In the genomic region with DNA sequence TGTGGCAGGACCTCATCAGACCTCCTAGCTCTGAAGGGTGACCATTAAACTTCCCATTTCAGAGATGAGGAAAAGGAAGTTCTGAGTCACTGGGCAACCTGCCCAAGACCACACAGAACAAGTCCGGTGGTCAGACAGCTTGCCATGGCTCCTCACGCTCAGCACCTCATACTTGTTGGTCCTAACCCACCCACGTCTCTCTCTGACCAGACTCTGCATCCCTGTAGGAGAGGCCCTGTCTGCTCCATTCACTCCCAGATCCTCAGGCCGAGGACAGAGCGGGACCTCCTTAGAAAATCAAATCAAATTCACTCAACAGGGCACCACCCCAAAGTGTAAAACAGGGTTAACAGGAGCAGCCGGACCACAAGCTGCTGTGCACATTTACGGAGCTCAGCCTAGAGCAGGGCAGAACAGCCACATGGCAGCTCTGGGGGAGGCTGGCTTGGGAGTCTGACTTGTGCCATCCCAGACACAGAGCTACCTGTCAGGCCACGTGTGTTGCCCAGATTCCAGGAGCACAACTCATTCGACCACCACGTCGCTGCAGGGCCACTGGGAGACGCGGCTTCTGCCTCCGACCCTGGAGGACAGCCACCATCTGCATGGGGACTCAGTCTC, we compare ENCODE assay signal across 8 cellular contexts. TPM values are rescaled to one million over a fixed set of nuclear protein-coding genes. Genes with fewer than 3 reads are reported as not detected.
DNase-seq lines count a peak whose midpoint lies in the region; ATAC-seq, FAIRE-seq and TF ChIP-seq lines count a peak whose summit lies in the region.

No MANE protein-coding gene starts in this region.

- peaks cover 42% of the 10 kb centered on the region for H4K20me1 ChIP-seq in HepG2 (ENCODE audit: insufficient read depth, low read length)

- H3K4me2 ChIP-seq in HepG2 (ENCODE audit: low read depth, low read length) = peak overlapping the region; percentile 92

- ATAC-seq in central memory CD8-positive, alpha-beta T cell (replicated peaks; ENCODE audit: extremely low read depth, poor library complexity, severe bottlenecking) = no peak
- ATAC-seq in HepG2 (no peak), GM19452 (IDR thresholded peaks at IDR 0.05; ENCODE audit: unreplicated experiment) (no peak)

- no TSS peak for BruUV-seq in HepG2 (replicated peaks; lab: Mats Ljungman, UMichigan)

- in situ Hi-C loops in HepG2 (cut with HindIII; ENCODE audit: extremely low pct_ligation_motif_present, low pct_unique_long_range_greater_than_20kb) = no loop called here

- no peaks in the 10 kb centered on the region; a peak in 1 of 5 replicates for H3K27me3 ChIP-seq in HepG2 (ENCODE audit: control insufficient read depth in 1 of 2, insufficient read depth in 2 of 2, low read length in 2 of 2)
- H3K27me3 ChIP-seq in suprapubic skin = no peaks in the 10 kb centered on the region

- no peak for TF ChIP-seq RAD21 in HepG2 (CRISPR knock-in tag; IDR thresholded peaks at IDR 0.05)

- H3K27me3 Mint-ChIP-seq in central memory CD8-positive, alpha-beta T cell = peaks cover 15% of the 10 kb centered on the region

- H3K27ac ChIP-seq in HepG2 (ENCODE audit: extremely low read length, insufficient read depth, low read length) (peak overlapping the region; percentile 48), suprapubic skin (peak overlapping the region; percentile 88)

- POLR2A ChIA-PET in HepG2 (lab: Yijun Ruan, JAX) = interaction anchor here (1.6 kb wide), 1 partner anchor 167 kb away, joined by 3 read pairs; no protein-coding TSS in a partner anchor

- H3K36me3 ChIP-seq in HepG2 (replicated peaks in 1 of 2; ENCODE audit: control insufficient read depth in 1 of 2, insufficient read depth in 2 of 2, low read length in 2 of 2) (peaks cover 1 to 5% of the 10 kb centered on the region in 2 experiments; a peak in 2 of 5 replicates), suprapubic skin (peaks cover 3% of the 10 kb centered on the region)

- no peak for FAIRE-seq in HepG2 (lab: Jason Lieb, UNC)

- no peaks in the 10 kb centered on the region for H3K9me3 ChIP-seq in HepG2 (ENCODE audit: low read length)
- no peaks in the 10 kb centered on the region for H3K9me3 ChIP-seq in suprapubic skin

- H3K4me1 Mint-ChIP-seq in central memory CD8-positive, alpha-beta T cell = peaks cover 61% of the 10 kb centered on the region

- no peaks in the 10 kb centered on the region for H3K9me3 Mint-ChIP-seq in central memory CD8-positive, alpha-beta T cell

- TF ChIP-seq POLR2A in HepG2 (IDR thresholded peaks at IDR 0.05; ENCODE audit: insufficient read depth in 1 of 2, low read depth in 2 of 2, low read length in 2 of 2) (no peak), suprapubic skin (IDR thresholded peaks at IDR 0.05) (no peak)

- no peak for TF ChIP-seq CTCF in HepG2 (CRISPR knock-in tag; IDR thresholded peaks at IDR 0.05)
- no peak for TF ChIP-seq CTCF in suprapubic skin (IDR thresholded peaks at IDR 0.05)

- peaks cover 8% of the 10 kb centered on the region for H3K36me3 Mint-ChIP-seq in central memory CD8-positive, alpha-beta T cell (ENCODE audit: insufficient read depth)

- peak overlapping the region; percentile 80 for H3K9ac ChIP-seq in HepG2 (ENCODE audit: insufficient read depth, low read depth, low read length)

- 90% methylated on average over 4 of the region's 14 CpGs for WGBS in HepG2 (ENCODE audit: low lambda C conversion rate)
- 39% methylated on average over 7 of the region's 14 CpGs for WGBS in suprapubic skin

- DNase-seq in EH (ENCODE audit: low read depth) = peak; percentile 95
- DNase-seq in NOMO-1 treated with dmso at 0.1 percent for 144 hours (lab: John Stamatoyannopoulos, UW; ENCODE audit: unreplicated experiment) = peak; percentile 15
- no peak for DNase-seq in central memory CD8-positive, alpha-beta T cell (ENCODE audit: low spot score in 2 of 2)
- no peak for DNase-seq in HepG2 (ENCODE audit: low spot score)
- peak in 1 of 2 donors; percentile 86 for DNase-seq in suprapubic skin (ENCODE audit: low spot score in 2 of 2)
- DNase-seq in NCI-H2107 (lab: John Stamatoyannopoulos, UW) = no peak
- DNase-seq in NCI-H1417 treated with DMSO at 0.1 percent for 48 hours (lab: John Stamatoyannopoulos, UW) = no peak

- peaks cover 61% of the 10 kb centered on the region for H3K79me2 ChIP-seq in HepG2 (ENCODE audit: insufficient read depth, low read length)

- H3K4me3 ChIP-seq in HepG2 (replicated peaks in 1 of 3; ENCODE audit: insufficient read depth in 1 of 3, low read depth in 2 of 3, low read length in 3 of 3) (peak overlapping the region; percentile 72 to 93 (median 78)), suprapubic skin (peak overlapping the region; percentile 90)

- H3K4me1 ChIP-seq in HepG2 (ENCODE audit: insufficient read depth, low read length) (peaks cover 71% of the 10 kb centered on the region), suprapubic skin (peaks cover 43% of the 10 kb centered on the region)

- no peak overlapping the region for H3K27ac Mint-ChIP-seq in central memory CD8-positive, alpha-beta T cell (ENCODE audit: low read depth)

- H2AFZ ChIP-seq in HepG2 (ENCODE audit: low read length) = no peak overlapping the region

- intact Hi-C loops in HepG2 (cut with micrococcal nuclease; ENCODE audit: unreplicated experiment) = no loop called here

- TF ChIP-seq EP300 in HepG2 (IDR thresholded peaks at IDR 0.05; ENCODE audit: low read depth in 2 of 2, low read length in 2 of 2) = no peak
- TF ChIP-seq EP300 in HepG2 (CRISPR knock-in tag; IDR thresholded peaks at IDR 0.05; ENCODE audit: borderline replicate concordance) = no peak
- no peak for TF ChIP-seq EP300 in suprapubic skin (IDR thresholded peaks at IDR 0.05)

- H3K4me3 Mint-ChIP-seq in central memory CD8-positive, alpha-beta T cell = peak overlapping the region; percentile 65

- CTCF ChIA-PET in HepG2 (lab: Yijun Ruan, JAX; ENCODE audit: low intra/inter-chr PET ratio, low total read pairs) = no interaction called here

TF ChIP-seq in HepG2, 621 proteins besides CTCF, POLR2A, EP300 and RAD21 (continues in another document):
- no peak for TF ChIP-seq THAP8 (CRISPR knock-in tag; IDR thresholded peaks at IDR 0.05; ENCODE audit: borderline replicate concordance)
- TF ChIP-seq ZNF17 (CRISPR knock-in tag; IDR thresholded peaks at IDR 0.05) = no peak
- no peak for TF ChIP-seq HOXD1 (CRISPR knock-in tag; IDR thresholded peaks at IDR 0.05)

RNA-seq across cellular contexts. Expression of gene MIER2, which starts 1.7 kb away (rescaled TPM):
- total RNA-seq in HepG2 (2016; rRNA removed; fragmentation: Illumina TruSeq; extraction: Trizol) (7.9 and 9.6 TPM in 2 replicates), suprapubic skin (10 to 100 TPM; 17.5 to 55.7 (median 44.8) TPM)
- 11.9 and 12.6 TPM in 2 replicates for total RNA-seq in HepG2 (2016; cell fraction: cytosol; rRNA removed; fragmentation: Illumina TruSeq; extraction: Trizol; ENCODE audit: low read depth)
- 10.4 and 13.2 TPM in 2 replicates for total RNA-seq in HepG2 (2016; cell fraction: insoluble cytoplasmic fraction; rRNA removed; fragmentation: Illumina TruSeq; extraction: Trizol)
- total RNA-seq in HepG2 (2016; cell fraction: membrane; rRNA removed; fragmentation: Illumina TruSeq; extraction: Trizol) = 8.0 and 11.3 TPM in 2 replicates
- 8.0 and 17.5 TPM in 2 replicates for total RNA-seq in HepG2 (2016; cell fraction: nucleus; rRNA removed; fragmentation: Illumina TruSeq; extraction: Trizol)
- polyA plus RNA-seq in HepG2 (2011; rRNA removed) = 22.9 and 25.7 TPM in 2 replicates
- polyA plus RNA-seq in HepG2 (2011; cell fraction: cytosol; rRNA removed) = 8.3 and 13.6 TPM in 2 replicates
- polyA plus RNA-seq in HepG2 (2011; cell fraction: nucleus; rRNA removed) = 54.0 and 67.5 TPM in 2 replicates
- polyA plus RNA-seq in HepG2 (2012) = 21.3 and 21.5 TPM in 2 replicates
- 1.2 and 1.7 TPM in 2 replicates for polyA plus RNA-seq in HepG2 (2016; cell fraction: cytosol; fragmentation: Illumina TruSeq; extraction: Trizol; ENCODE audit: low read depth)
- 9.7 and 15.4 TPM in 2 replicates for polyA plus RNA-seq in HepG2 (2016; cell fraction: insoluble cytoplasmic fraction; fragmentation: Illumina TruSeq; extraction: Trizol; ENCODE audit: low read depth)
- polyA plus RNA-seq in HepG2 (2016; cell fraction: membrane; fragmentation: Illumina TruSeq; extraction: Trizol; ENCODE audit: low read depth) = 4.1 and 4.8 TPM in 2 replicates
- polyA plus RNA-seq in HepG2 (2016; cell fraction: nucleus; fragmentation: Illumina TruSeq; extraction: Trizol; ENCODE audit: insufficient read depth, low read depth) = 29.5 and 34.6 TPM in 2 replicates
- 39.4 and 61.2 TPM in 2 replicates for polyA minus RNA-seq in HepG2 (2011; rRNA and poly(A)+ RNA removed; ENCODE audit: low replicate concordance)
- polyA minus RNA-seq in HepG2 (2011; cell fraction: cytosol; rRNA and poly(A)+ RNA removed) = 16.5 and 19.2 TPM in 2 replicates
- 37.2 and 38.9 TPM in 2 replicates for polyA minus RNA-seq in HepG2 (2011; cell fraction: nucleus; rRNA and poly(A)+ RNA removed)

RNA-seq across cellular contexts. Expression of gene PLPP2, which starts 51.7 kb away (rescaled TPM):
- total RNA-seq in HepG2 (2016; rRNA removed; fragmentation: Illumina TruSeq; extraction: Trizol) (not detected in 2 replicates), suprapubic skin (100 to 1,000 TPM in 3 of 4 donors, 10 to 100 TPM in 1; 75.9 to 114 (median 109) TPM)
- total RNA-seq in HepG2 (2016; cell fraction: cytosol; rRNA removed; fragmentation: Illumina TruSeq; extraction: Trizol; ENCODE audit: low read depth) = not detected in 2 replicates
- total RNA-seq in HepG2 (2016; cell fraction: insoluble cytoplasmic fraction; rRNA removed; fragmentation: Illumina TruSeq; extraction: Trizol) = not detected in 2 replicates
- total RNA-seq in HepG2 (2016; cell fraction: membrane; rRNA removed; fragmentation: Illumina TruSeq; extraction: Trizol) = not detected in 2 replicates
- not detected in 2 replicates for total RNA-seq in HepG2 (2016; cell fraction: nucleus; rRNA removed; fragmentation: Illumina TruSeq; extraction: Trizol)
- not detected in 2 replicates for polyA plus RNA-seq in HepG2 (2011; rRNA removed)
- polyA plus RNA-seq in HepG2 (2011; cell fraction: cytosol; rRNA removed) = 0.07 TPM in 1 of 2 replicates, not detected in the other
- 0.19 and 0.31 TPM in 2 replicates for polyA plus RNA-seq in HepG2 (2011; cell fraction: nucleus; rRNA removed)
- polyA plus RNA-seq in HepG2 (2012) = 0.16 TPM in 1 of 2 replicates, not detected in the other
- polyA plus RNA-seq in HepG2 (2016; cell fraction: cytosol; fragmentation: Illumina TruSeq; extraction: Trizol; ENCODE audit: low read depth) = not detected in 2 replicates
- not detected in 2 replicates for polyA plus RNA-seq in HepG2 (2016; cell fraction: insoluble cytoplasmic fraction; fragmentation: Illumina TruSeq; extraction: Trizol; ENCODE audit: low read depth)
- not detected in 2 replicates for polyA plus RNA-seq in HepG2 (2016; cell fraction: membrane; fragmentation: Illumina TruSeq; extraction: Trizol; ENCODE audit: low read depth)
- polyA plus RNA-seq in HepG2 (2016; cell fraction: nucleus; fragmentation: Illumina TruSeq; extraction: Trizol; ENCODE audit: insufficient read depth, low read depth) = not detected in 2 replicates
- polyA minus RNA-seq in HepG2 (2011; rRNA and poly(A)+ RNA removed; ENCODE audit: low replicate concordance) = 78.3 TPM in 1 of 2 replicates, not detected in the other
- not detected in 2 replicates for polyA minus RNA-seq in HepG2 (2011; cell fraction: cytosol; rRNA and poly(A)+ RNA removed)
- polyA minus RNA-seq in HepG2 (2011; cell fraction: nucleus; rRNA and poly(A)+ RNA removed) = not detected in 2 replicates

Comparison
In these comparisons a context has a peak if more than half of its experiments do, and no peak if none do; other contexts are left out.
1. DNase-seq: peak in EH (single experiment) and NOMO-1 treated with dmso at 0.1 percent for 144 hours (single experiment); none in central memory CD8-positive, alpha-beta T cell (0 of 2), HepG2 (single experiment), NCI-H2107 (single experiment) and NCI-H1417 treated with DMSO at 0.1 percent for 48 hours (single experiment).
2. RNA of gene PLPP2, which starts 51.7 kb away (total RNA-seq): 75.9 to 114 TPM in suprapubic skin; not detected in HepG2; every median in the first group is over 10 times any median in the second.